In the genomic region with DNA sequence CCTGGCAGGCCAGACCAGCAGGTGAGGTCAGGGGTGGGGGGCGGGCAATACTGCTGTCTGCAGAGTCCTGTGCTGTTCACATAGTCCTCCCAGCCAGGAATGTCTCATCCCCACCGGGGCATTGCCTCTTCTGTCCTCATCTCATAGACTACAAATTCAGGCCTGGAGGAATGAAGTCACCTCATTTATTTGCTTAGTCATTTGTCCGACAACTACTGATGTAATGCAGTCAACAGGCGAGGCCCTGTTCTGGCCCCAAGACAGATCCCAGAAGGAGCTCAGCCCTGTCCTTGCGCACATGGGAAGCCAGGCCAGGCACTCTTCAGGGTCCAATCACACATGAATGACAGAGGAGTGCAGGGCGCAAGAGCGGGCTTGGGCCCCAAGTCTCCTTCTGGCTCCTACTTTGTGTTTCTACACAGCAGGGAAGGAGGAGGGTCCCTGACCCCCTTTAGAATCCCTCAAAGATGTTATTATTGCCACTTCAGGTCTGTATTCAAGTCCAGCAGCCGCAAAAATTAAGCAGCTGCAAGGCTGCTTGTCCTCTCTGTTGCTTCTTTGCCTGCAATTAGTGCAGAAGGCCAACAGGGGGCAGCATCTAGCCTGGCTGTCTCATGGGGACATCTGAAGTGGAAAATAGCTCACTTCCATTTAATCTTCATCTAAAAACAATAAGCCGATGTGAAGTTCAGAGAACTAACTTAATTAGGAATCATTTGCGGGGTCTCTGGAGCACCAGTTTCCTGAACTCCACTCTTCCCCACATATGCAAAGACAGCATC, we compare ENCODE assay signal across 17 cellular contexts. TPM values are rescaled to one million over a fixed set of nuclear protein-coding genes. Genes with fewer than 3 reads are reported as not detected.
DNase-seq lines count a peak whose midpoint lies in the region; ATAC-seq and TF ChIP-seq lines count a peak whose summit lies in the region.
"Had no signal": no experiment of that assay in that cellular context is flagged by ENCODE, and none has a peak within 500 bp of the region (broad histone marks: within the 10 kb centered on the region; RNA-seq: fewer than 3 reads in every experiment).

No MANE protein-coding gene starts in this region.

- 53 to 56% methylated on average over 10 of the region's 10 CpGs for WGBS in GM23248 (ENCODE audit: low coverage in 1 of 2, low lambda C conversion rate in 2 of 2, missing lambda C conversion rate in 2 of 2), 2 experiments

- CTCF ChIA-PET in RWPE1 (lab: Yijun Ruan, JAX): interaction anchor here (0.5 to 0.7 kb wide), 2 partner anchors 183 to 279 kb away, joined by 4 read pairs; no protein-coding TSS in a partner anchor

- no peaks in the 10 kb centered on the region for H3K4me1 ChIP-seq in GM23248 (ENCODE audit: insufficient read depth)
- H3K4me1 ChIP-seq: prostate gland, SJSA1 had no signal

- DNase-seq in AG09309 (ENCODE audit: low read depth) (no peak), GM23248 (peak; percentile 40), RKO (ENCODE audit: low spot score) (peak; percentile 60), fibroblast of villous mesenchyme (ENCODE audit: low read depth) (no peak), RWPE1 (ENCODE audit: low spot score) (no peak), NCI-H226 (no peak), NCI-H146 (lab: John Stamatoyannopoulos, UW) (no peak)
- DNase-seq: activated T-cell treated with anti-CD3 and anti-CD28 coated beads, Interleukin-2, amount 50 U/mL, for 4 hours; CD8-positive, alpha-beta memory T cell; NCI-H1694 treated with DMSO at 0.1 percent for 48 hours; NCI-H69; stimulated activated CD4-positive, alpha-beta T cell treated with anti-CD3 and anti-CD28 coated beads, Interleukin-4, amount 100 ng/mL, for 1 hour; stimulated activated naive CD8-positive, alpha-beta T cell treated with anti-CD3 and anti-CD28 coated beads, Interleukin-15, Interleukin-2, amounts not matched to agents 100 U/mL and 50 U/mL, for 24 hours had no signal

- no peaks in the 10 kb centered on the region for H4K20me1 ChIP-seq in GM23248 (ENCODE audit: insufficient read depth)

- H3K9me3 ChIP-seq in GM23248 (ENCODE audit: low read depth): no peaks in the 10 kb centered on the region
- H3K9me3 ChIP-seq: prostate gland, SJSA1 had no signal

- in situ Hi-C loops in GM23248 (cut with MboI): no loop called here

- no peak overlapping the region for H3K9ac ChIP-seq in GM23248

- POLR2A ChIA-PET in RWPE1 (lab: Yijun Ruan, JAX; ENCODE audit: low non-redundant PET): no interaction called here

- H3K4me3 ChIP-seq in AG09309 (ENCODE audit: control insufficient read depth, low read depth, low read length) (no peak overlapping the region), GM23248 (no peak overlapping the region), fibroblast of villous mesenchyme (ENCODE audit: low read depth, low read length) (no peak overlapping the region)
- H3K4me3 ChIP-seq: prostate gland, SJSA1 had no signal

- no peak overlapping the region for H3K4me2 ChIP-seq in GM23248 (ENCODE audit: unreplicated experiment)

- no peaks in the 10 kb centered on the region for H3K36me3 ChIP-seq in GM23248 (ENCODE audit: low read depth)
- H3K36me3 ChIP-seq: prostate gland, SJSA1 had no signal

- no peak overlapping the region for H2AFZ ChIP-seq in GM23248

- no peaks in the 10 kb centered on the region for H3F3A ChIP-seq in GM23248 (ENCODE audit: insufficient read depth)

- no peaks in the 10 kb centered on the region for H3K9me2 ChIP-seq in GM23248 (ENCODE audit: insufficient read depth)

- H3K27me3 ChIP-seq in GM23248 (replicated peaks; ENCODE audit: insufficient read depth): peaks cover 20% of the 10 kb centered on the region; the same call in 1 of the 2 replicates
- H3K27me3 ChIP-seq: SJSA1 had no signal

- H3K79me2 ChIP-seq in GM23248 (ENCODE audit: insufficient read depth): no peaks in the 10 kb centered on the region

- ATAC-seq in HG03520 (IDR thresholded peaks at IDR 0.05; ENCODE audit: unreplicated experiment): no peak
- ATAC-seq: activated T-cell treated with anti-CD3 and anti-CD28 coated beads, Interleukin-2, amount 50 U/mL, for 4 hours; stimulated activated naive CD8-positive, alpha-beta T cell treated with anti-CD3 and anti-CD28 coated beads, Interleukin-15, Interleukin-2, amounts not matched to agents 100 U/mL and 50 U/mL, for 24 hours had no signal

- TF ChIP-seq CTCF in AG09309 (IDR thresholded peaks at IDR 0.05; ENCODE audit: control insufficient read depth, insufficient read depth, low read depth, low read length, missing control alignments) (peak; percentile 30), fibroblast of villous mesenchyme (IDR thresholded peaks at IDR 0.05; ENCODE audit: insufficient read depth, low read depth, low read length) (peak; percentile 4), RWPE1 (conservative IDR thresholded peaks at IDR 0.05; ENCODE audit: low read depth) (no peak)

- H3K27ac ChIP-seq in GM23248 (no peak overlapping the region), RWPE1 (no peak overlapping the region)
- H3K27ac ChIP-seq: prostate gland, SJSA1 had no signal

RNA-seq across cellular contexts. Expression of a gene that starts 15.2 kb away (rescaled TPM):
- total RNA-seq in GM23248 (2014; rRNA removed; shearing (Covaris generic)): not detected in 2 replicates
- not detected in 2 replicates for polyA plus RNA-seq in GM23248 (2016; fragmentation: Nextera tagmentation; extraction: Ambion mirVana)
- total RNA-seq in fibroblast of villous mesenchyme: not detected in 2 replicates
- total RNA-seq: activated T-cell treated with anti-CD3 and anti-CD28 coated beads, Interleukin-2, amount 50 U/mL, for 4 hours; CD8-positive, alpha-beta memory T cell; mononuclear cell had no signal
- polyA plus RNA-seq: CD8-positive, alpha-beta memory T cell had no signal

Comparison
In these comparisons a context has a peak if more than half of its experiments do, and no peak if none do; other contexts are left out.
1. DNase-seq: peak in GM23248 (single experiment) and RKO (single experiment); none in AG09309 (single experiment), fibroblast of villous mesenchyme (single experiment), RWPE1 (single experiment), NCI-H226 (single experiment) and NCI-H146 (single experiment).